21 cellular contexts compared by ENCODE assay signal in the genomic region with DNA sequence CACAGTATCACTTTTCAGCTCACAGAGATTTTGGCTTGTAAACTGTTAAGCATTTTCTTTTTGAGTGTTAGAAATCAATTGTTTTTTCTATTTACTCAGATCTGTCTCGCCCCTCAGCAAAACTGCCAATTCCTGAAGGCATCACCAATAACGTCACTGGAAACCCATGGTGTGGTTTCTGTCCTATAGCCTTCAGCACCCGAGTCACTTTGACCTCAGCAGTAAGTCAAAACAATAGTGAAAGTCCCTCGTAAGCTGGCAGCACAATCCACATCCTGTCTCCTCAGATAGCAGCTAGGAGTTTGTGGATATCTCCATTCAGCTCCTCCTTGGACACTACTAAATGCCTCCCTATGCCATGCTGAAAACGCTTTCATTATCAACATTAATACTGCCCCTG.
DNase-seq lines count a peak whose midpoint lies in the region; ATAC-seq and TF ChIP-seq lines count a peak whose summit lies in the region.
"Had no signal": no experiment of that assay in that cellular context is flagged by ENCODE, and none has a peak within 500 bp of the region (broad histone marks: within the 10 kb centered on the region; RNA-seq: fewer than 3 reads in every experiment).

No MANE protein-coding gene starts in this region.

- no peaks in the 10 kb centered on the region; the same call in 1 of the 2 replicates for H3K9me3 ChIP-seq in SK-N-SH
- H3K9me3 ChIP-seq in SU-DHL-6 (ENCODE audit: insufficient read depth, low read length) = no peaks in the 10 kb centered on the region

- H3K9ac ChIP-seq in SK-N-SH (no peak overlapping the region), KMS-11 (no peak overlapping the region), SU-DHL-6 (ENCODE audit: low read length) (no peak overlapping the region)
- H3K9ac ChIP-seq: BLaER1 treated with 17β-estradiol and CSF1 and Interleukin-3, amounts not matched to agents 10 nM and 100 nM had no signal

- H3K9me2 ChIP-seq in SK-N-SH = no peaks in the 10 kb centered on the region
- no peaks in the 10 kb centered on the region for H3K9me2 ChIP-seq in SU-DHL-6 (replicated peaks; ENCODE audit: insufficient read depth, low read length)

- intact Hi-C loops in Right ventricle myocardium superior (cut with DNase I) = no loop called here

- H3K27me3 ChIP-seq in SK-N-SH (ENCODE audit: insufficient read depth) (no peaks in the 10 kb centered on the region), KMS-11 (ENCODE audit: insufficient read depth, low read depth) (no peaks in the 10 kb centered on the region), SU-DHL-6 (ENCODE audit: low read length) (no peaks in the 10 kb centered on the region)
- H3K27me3 ChIP-seq: BLaER1 treated with 17β-estradiol and CSF1 and Interleukin-3, amounts not matched to agents 10 nM and 100 nM had no signal

- H3K27ac ChIP-seq in SK-N-SH (ENCODE audit: low read depth in 2 of 2, low read length in 1 of 2) (no peak overlapping the region), KMS-11 (peak overlapping the region; percentile 49), SU-DHL-6 (ENCODE audit: low read depth, low read length) (no peak overlapping the region)
- H3K27ac ChIP-seq: 22Rv1; BLaER1 treated with 17β-estradiol and CSF1 and Interleukin-3, amounts not matched to agents 10 nM and 100 nM had no signal

- H3K4me2 ChIP-seq in SK-N-SH (0 out of 2 replicates have a peak overlapping the region, but pooled peaks have one; percentile 7), KMS-11 (no peak overlapping the region), SU-DHL-6 (ENCODE audit: low read depth, low read length, poor library complexity, severe bottlenecking) (no peak overlapping the region)
- H3K4me2 ChIP-seq: BLaER1 treated with 17β-estradiol and CSF1 and Interleukin-3, amounts not matched to agents 10 nM and 100 nM had no signal

- POLR2A ChIA-PET in SK-N-SH (lab: Yijun Ruan, JAX) = no interaction called here

- 7% methylated on average over 5 of the region's 5 CpGs for WGBS in SK-N-SH (ENCODE audit: low lambda C conversion rate)

- H2AFZ ChIP-seq in SK-N-SH (ENCODE audit: low read depth) (no peak overlapping the region), KMS-11 (ENCODE audit: low read depth) (peak overlapping the region; percentile 9; the same call in 1 of the 2 replicates), SU-DHL-6 (ENCODE audit: low read depth, low read length, severe bottlenecking) (peak overlapping the region; percentile 19)

- H3K4me1 ChIP-seq in SK-N-SH (ENCODE audit: control insufficient read depth in 1 of 2, insufficient read depth in 2 of 2, low read depth in 1 of 2, low read length in 1 of 2) (no peaks in the 10 kb centered on the region), KMS-11 (ENCODE audit: low read depth, poor library complexity, severe bottlenecking) (peaks cover 5% of the 10 kb centered on the region)
- H3K4me1 ChIP-seq: BLaER1 treated with 17β-estradiol and CSF1 and Interleukin-3, amounts not matched to agents 10 nM and 100 nM had no signal

- ATAC-seq in SK-N-SH treated with all-trans-retinoic acid at 6 μM for 48 hours (no peak), Right ventricle myocardium superior (ENCODE audit: poor library complexity) (no peak)
- ATAC-seq: CD8-positive, alpha-beta T cell; HCT116; HepG2 had no signal

- DNase-seq in SK-N-SH = no peak
- no peak for DNase-seq in NCI-H1092 treated with DMSO at 0.1 percent for 48 hours (lab: John Stamatoyannopoulos, UW)
- no peak for DNase-seq in Right ventricle myocardium superior
- DNase-seq in hypothalamus (lab: John Stamatoyannopoulos, UW) = no peak
- DNase-seq in amniotic stem cell (lab: John Stamatoyannopoulos, UW) = no peak
- DNase-seq: CD8-positive, alpha-beta T cell; COR-L47; DMS 273 treated with DMSO at 0.1 percent for 48 hours; DMS53; DND-41; EL; GOT3; H7; HFFc6 had no signal

- no peak overlapping the region for H3K4me3 ChIP-seq in SK-N-SH (ENCODE audit: low read depth in 2 of 2, low read length in 1 of 2)
- H3K4me3 ChIP-seq in KMS-11 (IDR thresholded peaks at IDR 0.05; ENCODE audit: insufficient read depth, low read depth, low read length) = no peak overlapping the region
- H3K4me3 ChIP-seq in SU-DHL-6 (ENCODE audit: insufficient read depth, low read length, poor library complexity, severe bottlenecking) = no peak overlapping the region
- H3K4me3 ChIP-seq: BLaER1 treated with 17β-estradiol and CSF1 and Interleukin-3, amounts not matched to agents 10 nM and 100 nM had no signal

- CTCF ChIA-PET in SK-N-SH (lab: Yijun Ruan, JAX) = no interaction called here

- TF ChIP-seq EP300 in SK-N-SH (IDR thresholded peaks at IDR 0.05; ENCODE audit: borderline replicate concordance in 1 of 2, low read depth in 1 of 2, low read length in 1 of 2) = no peak

- no peaks in the 10 kb centered on the region for H4K20me1 ChIP-seq in SK-N-SH (ENCODE audit: insufficient read depth)
- H4K20me1 ChIP-seq in KMS-11 (ENCODE audit: insufficient read depth) = no peaks in the 10 kb centered on the region
- H4K20me1 ChIP-seq in SU-DHL-6 (ENCODE audit: low read depth, low read length) = no peaks in the 10 kb centered on the region
- H4K20me1 ChIP-seq: BLaER1 treated with 17β-estradiol and CSF1 and Interleukin-3, amounts not matched to agents 10 nM and 100 nM had no signal

- H3F3A ChIP-seq in SK-N-SH (replicated peaks; ENCODE audit: insufficient read depth) (no peaks in the 10 kb centered on the region), SU-DHL-6 (ENCODE audit: insufficient read depth) (no peaks in the 10 kb centered on the region)

- TF ChIP-seq CTCF in SK-N-SH (IDR thresholded peaks at IDR 0.05) (no peak), KMS-11 (conservative IDR thresholded peaks at IDR 0.05; ENCODE audit: low read depth, low read length) (no peak), SU-DHL-6 (IDR thresholded peaks at IDR 0.05; ENCODE audit: insufficient read depth, low read length, poor library complexity, severe bottlenecking) (no peak)

- TF ChIP-seq RAD21 in SK-N-SH (IDR thresholded peaks at IDR 0.05; ENCODE audit: low read length) = no peak

- H3K79me2 ChIP-seq in SK-N-SH (ENCODE audit: insufficient read depth) (no peaks in the 10 kb centered on the region), KMS-11 (ENCODE audit: insufficient read depth, low read depth) (no peaks in the 10 kb centered on the region), SU-DHL-6 (ENCODE audit: insufficient read depth, low read length) (no peaks in the 10 kb centered on the region)

- H3K36me3 ChIP-seq in SK-N-SH (replicated peaks in 1 of 2; ENCODE audit: control insufficient read depth in 1 of 2, insufficient read depth in 2 of 2, low read length in 1 of 2) (no peaks in the 10 kb centered on the region), KMS-11 (ENCODE audit: insufficient read depth) (no peaks in the 10 kb centered on the region), SU-DHL-6 (ENCODE audit: low read length) (no peaks in the 10 kb centered on the region)
- H3K36me3 ChIP-seq: BLaER1 treated with 17β-estradiol and CSF1 and Interleukin-3, amounts not matched to agents 10 nM and 100 nM had no signal

TF ChIP-seq in SK-N-SH, 30 proteins besides CTCF, POLR2A, EP300 and RAD21 (continues in another document):
- no peak for TF ChIP-seq FOXM1 (IDR thresholded peaks at IDR 0.05; ENCODE audit: low read depth)
- TF ChIP-seq ELF1 (IDR thresholded peaks at IDR 0.05) = no peak
- no peak for TF ChIP-seq NRF1 (IDR thresholded peaks at IDR 0.05; ENCODE audit: low read depth, low read length)
- no peak for TF ChIP-seq RXRA (IDR thresholded peaks at IDR 0.05; ENCODE audit: borderline replicate concordance, low read depth)
- TF ChIP-seq, protein P1, sequence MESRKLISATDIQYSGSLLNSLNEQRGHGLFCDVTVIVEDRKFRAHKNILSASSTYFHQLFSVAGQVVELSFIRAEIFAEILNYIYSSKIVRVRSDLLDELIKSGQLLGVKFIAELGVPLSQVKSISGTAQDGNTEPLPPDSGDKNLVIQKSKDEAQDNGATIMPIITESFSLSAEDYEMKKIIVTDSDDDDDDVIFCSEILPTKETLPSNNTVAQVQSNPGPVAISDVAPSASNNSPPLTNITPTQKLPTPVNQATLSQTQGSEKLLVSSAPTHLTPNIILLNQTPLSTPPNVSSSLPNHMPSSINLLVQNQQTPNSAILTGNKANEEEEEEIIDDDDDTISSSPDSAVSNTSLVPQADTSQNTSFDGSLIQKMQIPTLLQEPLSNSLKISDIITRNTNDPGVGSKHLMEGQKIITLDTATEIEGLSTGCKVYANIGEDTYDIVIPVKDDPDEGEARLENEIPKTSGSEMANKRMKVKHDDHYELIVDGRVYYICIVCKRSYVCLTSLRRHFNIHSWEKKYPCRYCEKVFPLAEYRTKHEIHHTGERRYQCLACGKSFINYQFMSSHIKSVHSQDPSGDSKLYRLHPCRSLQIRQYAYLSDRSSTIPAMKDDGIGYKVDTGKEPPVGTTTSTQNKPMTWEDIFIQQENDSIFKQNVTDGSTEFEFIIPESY (IDR thresholded peaks at IDR 0.05; ENCODE audit: borderline replicate concordance, low read depth) = no peak
- TF ChIP-seq NFIC (IDR thresholded peaks at IDR 0.05; ENCODE audit: borderline replicate concordance) = no peak
- TF ChIP-seq CHD2 (IDR thresholded peaks at IDR 0.05; ENCODE audit: low read length, partially characterized antibody) = no peak

TF ChIP-seq in SK-N-SH treated with all-trans-retinoic acid at 6 μM for 48 hours, 23 proteins besides CTCF, POLR2A, EP300 and RAD21 (continues in another document):
- TF ChIP-seq ZFP3 (CRISPR knock-in tag; IDR thresholded peaks at IDR 0.05) = no peak
- TF ChIP-seq ESRRG (CRISPR knock-in tag; IDR thresholded peaks at IDR 0.05) = no peak
- no peak for TF ChIP-seq ARNTL (CRISPR knock-in tag; IDR thresholded peaks at IDR 0.05; ENCODE audit: borderline replicate concordance, low read depth)
- TF ChIP-seq, protein P2, sequence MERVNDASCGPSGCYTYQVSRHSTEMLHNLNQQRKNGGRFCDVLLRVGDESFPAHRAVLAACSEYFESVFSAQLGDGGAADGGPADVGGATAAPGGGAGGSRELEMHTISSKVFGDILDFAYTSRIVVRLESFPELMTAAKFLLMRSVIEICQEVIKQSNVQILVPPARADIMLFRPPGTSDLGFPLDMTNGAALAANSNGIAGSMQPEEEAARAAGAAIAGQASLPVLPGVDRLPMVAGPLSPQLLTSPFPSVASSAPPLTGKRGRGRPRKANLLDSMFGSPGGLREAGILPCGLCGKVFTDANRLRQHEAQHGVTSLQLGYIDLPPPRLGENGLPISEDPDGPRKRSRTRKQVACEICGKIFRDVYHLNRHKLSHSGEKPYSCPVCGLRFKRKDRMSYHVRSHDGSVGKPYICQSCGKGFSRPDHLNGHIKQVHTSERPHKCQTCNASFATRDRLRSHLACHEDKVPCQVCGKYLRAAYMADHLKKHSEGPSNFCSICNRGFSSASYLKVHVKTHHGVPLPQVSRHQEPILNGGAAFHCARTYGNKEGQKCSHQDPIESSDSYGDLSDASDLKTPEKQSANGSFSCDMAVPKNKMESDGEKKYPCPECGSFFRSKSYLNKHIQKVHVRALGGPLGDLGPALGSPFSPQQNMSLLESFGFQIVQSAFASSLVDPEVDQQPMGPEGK (CRISPR knock-in tag; IDR thresholded peaks at IDR 0.05; ENCODE audit: borderline replicate concordance) = no peak
- no peak for TF ChIP-seq SNAI2 (CRISPR knock-in tag; IDR thresholded peaks at IDR 0.05)
- TF ChIP-seq ZNF70 (CRISPR knock-in tag; IDR thresholded peaks at IDR 0.05) = no peak
